1 cellular context compared by ENCODE assay signal in the genomic region with DNA sequence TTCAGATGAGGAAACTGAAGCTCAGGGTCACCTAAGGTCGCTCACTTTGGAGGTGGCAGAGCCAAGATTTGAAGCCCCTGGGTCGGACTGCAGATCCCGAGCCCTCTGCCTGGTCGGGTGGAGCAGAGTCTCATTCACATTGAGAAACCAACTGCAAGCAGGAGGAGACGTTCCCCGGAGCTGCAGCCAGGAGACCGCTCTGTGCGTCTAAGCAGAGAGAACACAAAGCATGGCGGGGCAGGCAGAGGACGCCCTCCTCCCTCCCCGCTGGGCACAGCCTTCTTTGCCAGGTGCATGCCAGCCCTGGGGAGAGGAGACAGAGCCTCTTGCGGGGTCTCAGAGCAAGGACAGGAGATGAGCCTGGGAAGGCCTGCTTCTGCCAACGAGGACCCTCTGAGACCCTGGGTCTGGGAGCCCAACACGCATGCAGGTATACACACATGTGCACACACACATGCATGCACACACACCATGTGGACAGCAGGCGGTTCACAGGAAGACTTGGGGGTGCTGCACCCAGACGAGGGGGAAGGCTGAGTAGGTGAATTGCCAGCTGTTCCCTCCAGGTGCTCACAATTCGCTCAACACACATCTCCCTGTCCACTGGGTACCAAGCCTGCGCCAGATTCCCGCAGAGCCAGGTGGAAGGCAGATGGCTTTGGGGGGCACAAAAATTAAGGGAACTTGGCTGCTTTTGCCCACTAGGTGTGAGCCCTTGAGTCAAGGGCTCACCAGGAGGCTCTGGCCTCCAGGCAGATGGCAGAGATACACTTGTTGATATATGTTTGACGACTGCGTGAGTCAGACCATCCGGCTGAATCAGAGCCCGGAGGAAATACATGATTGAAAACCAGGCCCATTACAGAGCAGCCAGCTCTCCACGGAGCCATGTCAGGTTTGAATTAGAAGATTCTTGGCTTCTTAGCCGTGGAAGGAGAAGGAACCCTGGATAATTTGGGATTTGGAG.
TF ChIP-seq lines count a peak whose summit lies in the region.

No MANE protein-coding gene starts in this region.

TF ChIP-seq in GM23338, 12 proteins besides CTCF, POLR2A, EP300 and RAD21 (continued from another document):
- TF ChIP-seq, protein P1, sequence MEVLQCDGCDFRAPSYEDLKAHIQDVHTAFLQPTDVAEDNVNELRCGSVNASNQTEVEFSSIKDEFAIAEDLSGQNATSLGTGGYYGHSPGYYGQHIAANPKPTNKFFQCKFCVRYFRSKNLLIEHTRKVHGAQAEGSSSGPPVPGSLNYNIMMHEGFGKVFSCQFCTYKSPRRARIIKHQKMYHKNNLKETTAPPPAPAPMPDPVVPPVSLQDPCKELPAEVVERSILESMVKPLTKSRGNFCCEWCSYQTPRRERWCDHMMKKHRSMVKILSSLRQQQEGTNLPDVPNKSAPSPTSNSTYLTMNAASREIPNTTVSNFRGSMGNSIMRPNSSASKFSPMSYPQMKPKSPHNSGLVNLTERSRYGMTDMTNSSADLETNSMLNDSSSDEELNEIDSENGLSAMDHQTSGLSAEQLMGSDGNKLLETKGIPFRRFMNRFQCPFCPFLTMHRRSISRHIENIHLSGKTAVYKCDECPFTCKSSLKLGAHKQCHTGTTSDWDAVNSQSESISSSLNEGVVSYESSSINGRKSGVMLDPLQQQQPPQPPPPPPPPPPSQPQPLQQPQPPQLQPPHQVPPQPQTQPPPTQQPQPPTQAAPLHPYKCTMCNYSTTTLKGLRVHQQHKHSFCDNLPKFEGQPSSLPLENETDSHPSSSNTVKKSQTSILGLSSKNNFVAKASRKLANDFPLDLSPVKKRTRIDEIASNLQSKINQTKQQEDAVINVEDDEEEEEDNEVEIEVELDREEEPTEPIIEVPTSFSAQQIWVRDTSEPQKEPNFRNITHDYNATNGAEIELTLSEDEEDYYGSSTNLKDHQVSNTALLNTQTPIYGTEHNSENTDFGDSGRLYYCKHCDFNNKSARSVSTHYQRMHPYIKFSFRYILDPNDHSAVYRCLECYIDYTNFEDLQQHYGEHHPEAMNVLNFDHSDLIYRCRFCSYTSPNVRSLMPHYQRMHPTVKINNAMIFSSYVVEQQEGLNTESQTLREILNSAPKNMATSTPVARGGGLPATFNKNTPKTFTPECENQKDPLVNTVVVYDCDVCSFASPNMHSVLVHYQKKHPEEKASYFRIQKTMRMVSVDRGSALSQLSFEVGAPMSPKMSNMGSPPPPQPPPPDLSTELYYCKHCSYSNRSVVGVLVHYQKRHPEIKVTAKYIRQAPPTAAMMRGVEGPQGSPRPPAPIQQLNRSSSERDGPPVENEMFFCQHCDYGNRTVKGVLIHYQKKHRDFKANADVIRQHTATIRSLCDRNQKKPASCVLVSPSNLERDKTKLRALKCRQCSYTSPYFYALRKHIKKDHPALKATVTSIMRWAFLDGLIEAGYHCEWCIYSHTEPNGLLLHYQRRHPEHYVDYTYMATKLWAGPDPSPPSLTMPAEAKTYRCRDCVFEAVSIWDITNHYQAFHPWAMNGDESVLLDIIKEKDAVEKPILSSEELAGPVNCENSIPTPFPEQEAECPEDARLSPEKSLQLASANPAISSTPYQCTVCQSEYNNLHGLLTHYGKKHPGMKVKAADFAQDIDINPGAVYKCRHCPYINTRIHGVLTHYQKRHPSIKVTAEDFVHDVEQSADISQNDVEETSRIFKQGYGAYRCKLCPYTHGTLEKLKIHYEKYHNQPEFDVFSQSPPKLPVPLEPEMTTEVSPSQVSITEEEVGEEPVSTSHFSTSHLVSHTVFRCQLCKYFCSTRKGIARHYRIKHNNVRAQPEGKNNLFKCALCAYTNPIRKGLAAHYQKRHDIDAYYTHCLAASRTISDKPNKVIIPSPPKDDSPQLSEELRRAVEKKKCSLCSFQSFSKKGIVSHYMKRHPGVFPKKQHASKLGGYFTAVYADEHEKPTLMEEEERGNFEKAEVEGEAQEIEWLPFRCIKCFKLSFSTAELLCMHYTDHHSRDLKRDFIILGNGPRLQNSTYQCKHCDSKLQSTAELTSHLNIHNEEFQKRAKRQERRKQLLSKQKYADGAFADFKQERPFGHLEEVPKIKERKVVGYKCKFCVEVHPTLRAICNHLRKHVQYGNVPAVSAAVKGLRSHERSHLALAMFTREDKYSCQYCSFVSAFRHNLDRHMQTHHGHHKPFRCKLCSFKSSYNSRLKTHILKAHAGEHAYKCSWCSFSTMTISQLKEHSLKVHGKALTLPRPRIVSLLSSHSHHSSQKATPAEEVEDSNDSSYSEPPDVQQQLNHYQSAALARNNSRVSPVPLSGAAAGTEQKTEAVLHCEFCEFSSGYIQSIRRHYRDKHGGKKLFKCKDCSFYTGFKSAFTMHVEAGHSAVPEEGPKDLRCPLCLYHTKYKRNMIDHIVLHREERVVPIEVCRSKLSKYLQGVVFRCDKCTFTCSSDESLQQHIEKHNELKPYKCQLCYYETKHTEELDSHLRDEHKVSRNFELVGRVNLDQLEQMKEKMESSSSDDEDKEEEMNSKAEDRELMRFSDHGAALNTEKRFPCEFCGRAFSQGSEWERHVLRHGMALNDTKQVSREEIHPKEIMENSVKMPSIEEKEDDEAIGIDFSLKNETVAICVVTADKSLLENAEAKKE (CRISPR knock-in tag; IDR thresholded peaks at IDR 0.05), result no peak
- no peak for TF ChIP-seq JUNB (IDR thresholded peaks at IDR 0.05; ENCODE audit: unreplicated experiment)
- TF ChIP-seq, protein P2, sequence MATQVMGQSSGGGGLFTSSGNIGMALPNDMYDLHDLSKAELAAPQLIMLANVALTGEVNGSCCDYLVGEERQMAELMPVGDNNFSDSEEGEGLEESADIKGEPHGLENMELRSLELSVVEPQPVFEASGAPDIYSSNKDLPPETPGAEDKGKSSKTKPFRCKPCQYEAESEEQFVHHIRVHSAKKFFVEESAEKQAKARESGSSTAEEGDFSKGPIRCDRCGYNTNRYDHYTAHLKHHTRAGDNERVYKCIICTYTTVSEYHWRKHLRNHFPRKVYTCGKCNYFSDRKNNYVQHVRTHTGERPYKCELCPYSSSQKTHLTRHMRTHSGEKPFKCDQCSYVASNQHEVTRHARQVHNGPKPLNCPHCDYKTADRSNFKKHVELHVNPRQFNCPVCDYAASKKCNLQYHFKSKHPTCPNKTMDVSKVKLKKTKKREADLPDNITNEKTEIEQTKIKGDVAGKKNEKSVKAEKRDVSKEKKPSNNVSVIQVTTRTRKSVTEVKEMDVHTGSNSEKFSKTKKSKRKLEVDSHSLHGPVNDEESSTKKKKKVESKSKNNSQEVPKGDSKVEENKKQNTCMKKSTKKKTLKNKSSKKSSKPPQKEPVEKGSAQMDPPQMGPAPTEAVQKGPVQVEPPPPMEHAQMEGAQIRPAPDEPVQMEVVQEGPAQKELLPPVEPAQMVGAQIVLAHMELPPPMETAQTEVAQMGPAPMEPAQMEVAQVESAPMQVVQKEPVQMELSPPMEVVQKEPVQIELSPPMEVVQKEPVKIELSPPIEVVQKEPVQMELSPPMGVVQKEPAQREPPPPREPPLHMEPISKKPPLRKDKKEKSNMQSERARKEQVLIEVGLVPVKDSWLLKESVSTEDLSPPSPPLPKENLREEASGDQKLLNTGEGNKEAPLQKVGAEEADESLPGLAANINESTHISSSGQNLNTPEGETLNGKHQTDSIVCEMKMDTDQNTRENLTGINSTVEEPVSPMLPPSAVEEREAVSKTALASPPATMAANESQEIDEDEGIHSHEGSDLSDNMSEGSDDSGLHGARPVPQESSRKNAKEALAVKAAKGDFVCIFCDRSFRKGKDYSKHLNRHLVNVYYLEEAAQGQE (IDR thresholded peaks at IDR 0.05; ENCODE audit: unreplicated experiment), result no peak
- TF ChIP-seq CREB1 (CRISPR knock-in tag; IDR thresholded peaks at IDR 0.05; ENCODE audit: low read depth), result no peak
